Comparison of ENCODE assay signal across 18 cellular contexts in the genomic region with DNA sequence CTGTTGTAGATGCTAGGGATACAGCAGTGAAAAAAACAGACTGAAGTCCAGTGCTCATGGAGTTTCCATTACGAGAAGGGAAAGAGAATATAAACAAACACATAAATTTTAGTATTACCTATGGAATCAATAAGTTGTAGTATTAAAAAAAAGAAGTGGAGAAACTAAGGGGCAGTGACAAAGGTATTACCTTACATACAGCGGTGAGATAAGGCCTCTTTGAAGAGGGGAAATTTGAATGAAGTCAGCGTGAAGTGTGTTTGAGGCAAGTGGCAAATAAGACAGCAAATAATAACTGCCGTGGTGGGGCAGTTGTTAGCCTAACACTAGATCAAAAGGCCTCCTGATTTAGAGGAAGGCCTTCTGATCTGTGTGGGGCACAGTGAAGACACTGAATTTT. TPM values are rescaled to one million over a fixed set of nuclear protein-coding genes. Genes with fewer than 3 reads are reported as not detected.
DNase-seq lines count a peak whose midpoint lies in the region; ATAC-seq and TF ChIP-seq lines count a peak whose summit lies in the region.
"Had no signal": no experiment of that assay in that cellular context is flagged by ENCODE, and none has a peak within 500 bp of the region (broad histone marks: within the 10 kb centered on the region; RNA-seq: fewer than 3 reads in every experiment).

No MANE protein-coding gene starts in this region.

- no peaks in the 10 kb centered on the region for H3K27me3 ChIP-seq in CD8-positive, alpha-beta T cell (ENCODE audit: insufficient read depth, low read length)
- no peaks in the 10 kb centered on the region for H3K27me3 ChIP-seq in DND-41 (ENCODE audit: insufficient read depth, low read length, poor library complexity)
- H3K27me3 ChIP-seq: BE2C, spleen, stomach had no signal

- H3K9me3 ChIP-seq in CD8-positive, alpha-beta T cell (ENCODE audit: low read length): peaks cover 13% of the 10 kb centered on the region
- H3K9me3 ChIP-seq in DND-41 (ENCODE audit: insufficient read depth, low read length, severe bottlenecking): peaks cover 19% of the 10 kb centered on the region
- H3K9me3 ChIP-seq: BE2C, prostate gland had no signal

- peaks cover 45% of the 10 kb centered on the region for H3K4me1 Mint-ChIP-seq in CD8-positive, alpha-beta T cell (ENCODE audit: low read depth)
- H3K4me1 Mint-ChIP-seq in central memory CD8-positive, alpha-beta T cell: peaks cover 53% of the 10 kb centered on the region
- H3K4me1 Mint-ChIP-seq in activated CD8-positive, alpha-beta memory T cell treated with anti-CD3 and anti-CD28 coated beads, Interleukin-2, amount 10 ng/mL, durations not matched to agents 7 days and 5 days: no peaks in the 10 kb centered on the region

- H3K4me2 ChIP-seq in DND-41 (ENCODE audit: insufficient read depth, low read length): no peak overlapping the region

- H3K36me3 ChIP-seq in CD8-positive, alpha-beta T cell (ENCODE audit: insufficient read depth, low read length): no peaks in the 10 kb centered on the region
- H3K36me3 ChIP-seq in DND-41 (ENCODE audit: insufficient read depth, low read length): peaks cover 25% of the 10 kb centered on the region
- H3K36me3 ChIP-seq: BE2C, HAP-1, prostate gland had no signal

- peak overlapping the region; percentile 43 for H3K27ac Mint-ChIP-seq in CD8-positive, alpha-beta T cell
- peak overlapping the region; percentile 17 for H3K27ac Mint-ChIP-seq in central memory CD8-positive, alpha-beta T cell (ENCODE audit: low read depth)
- no peak overlapping the region for H3K27ac Mint-ChIP-seq in activated CD8-positive, alpha-beta memory T cell treated with anti-CD3 and anti-CD28 coated beads, Interleukin-2, amount 10 ng/mL, durations not matched to agents 7 days and 5 days

- no peaks in the 10 kb centered on the region for H3K27me3 Mint-ChIP-seq in CD8-positive, alpha-beta T cell (ENCODE audit: low read depth)
- no peaks in the 10 kb centered on the region for H3K27me3 Mint-ChIP-seq in central memory CD8-positive, alpha-beta T cell
- no peaks in the 10 kb centered on the region for H3K27me3 Mint-ChIP-seq in activated CD8-positive, alpha-beta memory T cell treated with anti-CD3 and anti-CD28 coated beads, Interleukin-2, amount 10 ng/mL, durations not matched to agents 7 days and 5 days

- H3K79me2 ChIP-seq in DND-41 (ENCODE audit: insufficient read depth, low read length): peaks cover 97% of the 10 kb centered on the region

- no peak for TF ChIP-seq CTCF in CD8-positive, alpha-beta T cell (IDR thresholded peaks at IDR 0.05)
- TF ChIP-seq CTCF in DND-41 (IDR thresholded peaks at IDR 0.05; ENCODE audit: borderline replicate concordance, extremely low read depth, low read length, poor library complexity, severe bottlenecking): no peak

- peaks cover 56% of the 10 kb centered on the region for H3K36me3 Mint-ChIP-seq in CD8-positive, alpha-beta T cell
- peaks cover 4% of the 10 kb centered on the region for H3K36me3 Mint-ChIP-seq in central memory CD8-positive, alpha-beta T cell (ENCODE audit: insufficient read depth)
- peaks cover 67% of the 10 kb centered on the region for H3K36me3 Mint-ChIP-seq in activated CD8-positive, alpha-beta memory T cell treated with anti-CD3 and anti-CD28 coated beads, Interleukin-2, amount 10 ng/mL, durations not matched to agents 7 days and 5 days

- H3K27ac ChIP-seq in CD8-positive, alpha-beta T cell (ENCODE audit: low read depth, low read length): no peak overlapping the region
- no peak overlapping the region for H3K27ac ChIP-seq in DND-41 (ENCODE audit: low read length)
- H3K27ac ChIP-seq: HL-60, prostate gland, spleen, stomach had no signal

- POLR2A ChIA-PET in CD8-positive, alpha-beta T cell (lab: Charles Lee): no interaction called here

- CTCF ChIA-PET in CD8-positive, alpha-beta T cell (lab: Charles Lee): no interaction called here
- CTCF ChIA-PET in activated CD8-positive, alpha-beta memory T cell treated with anti-CD3 and anti-CD28 coated beads, Interleukin-2, amount 10 ng/mL, durations not matched to agents 7 days and 5 days (lab: Charles Lee): no interaction called here

- no peak overlapping the region for H3K9ac ChIP-seq in DND-41 (ENCODE audit: low read depth, low read length)

- intact Hi-C loops in CD8-positive, alpha-beta T cell (cut with DNase I, micrococcal nuclease): no loop called here

- H3K9me3 Mint-ChIP-seq in CD8-positive, alpha-beta T cell: peaks cover 29% of the 10 kb centered on the region
- peaks cover 3% of the 10 kb centered on the region for H3K9me3 Mint-ChIP-seq in central memory CD8-positive, alpha-beta T cell
- peaks cover 26% of the 10 kb centered on the region for H3K9me3 Mint-ChIP-seq in activated CD8-positive, alpha-beta memory T cell treated with anti-CD3 and anti-CD28 coated beads, Interleukin-2, amount 10 ng/mL, durations not matched to agents 7 days and 5 days (ENCODE audit: low read depth)

- ATAC-seq in CD8-positive, alpha-beta T cell: peak; percentile 29
- ATAC-seq in DND-41 (ENCODE audit: insufficient read depth, low read depth): peak; percentile 39; the same call in 2 of the 3 replicates
- peak; percentile 28 for ATAC-seq in central memory CD8-positive, alpha-beta T cell (replicated peaks; ENCODE audit: extremely low read depth, poor library complexity, severe bottlenecking)
- ATAC-seq in HG03135 (IDR thresholded peaks at IDR 0.05; ENCODE audit: unreplicated experiment): no peak
- ATAC-seq in activated CD8-positive, alpha-beta memory T cell treated with anti-CD3 and anti-CD28 coated beads, Interleukin-2, amount 10 ng/mL, durations not matched to agents 7 days and 5 days: no peak
- ATAC-seq: GM12878 had no signal

- no peak for DNase-seq in CD8-positive, alpha-beta T cell
- no peak for DNase-seq in DND-41
- DNase-seq in NCI-H345 (lab: John Stamatoyannopoulos, UW): peak; percentile 75
- DNase-seq in central memory CD8-positive, alpha-beta T cell (ENCODE audit: low spot score in 2 of 2): no peak
- DNase-seq in stimulated activated CD4-positive, alpha-beta T cell treated with anti-CD3 and anti-CD28 coated beads, Interleukin-4, amount 100 ng/mL, for 4 hours: no peak
- no peak for DNase-seq in foreskin melanocyte
- DNase-seq in activated CD8-positive, alpha-beta memory T cell treated with anti-CD3 and anti-CD28 coated beads, Interleukin-2, amount 10 ng/mL, durations not matched to agents 7 days and 5 days: no peak
- DNase-seq: BE2C, hippocampal formation, Kasumi-1, NCI-H446, spleen, stomach had no signal

- peaks cover 15% of the 10 kb centered on the region for H3K4me1 ChIP-seq in CD8-positive, alpha-beta T cell (ENCODE audit: insufficient read depth, low read length)
- no peaks in the 10 kb centered on the region for H3K4me1 ChIP-seq in DND-41 (ENCODE audit: insufficient read depth, low read length)
- H3K4me1 ChIP-seq: BE2C, prostate gland had no signal

- peak overlapping the region; percentile 24 for H3K4me3 ChIP-seq in CD8-positive, alpha-beta T cell (ENCODE audit: low read depth, low read length)
- H3K4me3 ChIP-seq in DND-41 (ENCODE audit: low read depth in 1 of 2, low read length in 2 of 2): no peak overlapping the region
- H3K4me3 ChIP-seq: GM12878, HAP-1, prostate gland, spleen, stomach had no signal

- H2AFZ ChIP-seq in DND-41 (ENCODE audit: low read depth, low read length): no peak overlapping the region

- H3K4me3 Mint-ChIP-seq in CD8-positive, alpha-beta T cell: no peak overlapping the region
- H3K4me3 Mint-ChIP-seq in central memory CD8-positive, alpha-beta T cell: no peak overlapping the region
- no peak overlapping the region for H3K4me3 Mint-ChIP-seq in activated CD8-positive, alpha-beta memory T cell treated with anti-CD3 and anti-CD28 coated beads, Interleukin-2, amount 10 ng/mL, durations not matched to agents 7 days and 5 days

- peaks cover 11% of the 10 kb centered on the region; the same call in 1 of the 2 replicates for H4K20me1 ChIP-seq in DND-41 (ENCODE audit: insufficient read depth, low read length)

RNA-seq across cellular contexts. Expression of a gene that starts 57.9 kb away (rescaled TPM):
- 100 to 1,000 TPM in 1 of 2 experiments, 10 to 100 TPM in 1; 95.7 to 107 TPM for total RNA-seq in CD8-positive, alpha-beta T cell
- total RNA-seq in activated CD8-positive, alpha-beta memory T cell treated with anti-CD3 and anti-CD28 coated beads, Interleukin-2, amount 10 ng/mL, durations not matched to agents 7 days and 5 days: 10 to 100 TPM; 81.3 to 83.2 TPM

Comparison
In these comparisons a context has a peak if more than half of its experiments do, and no peak if none do; other contexts are left out.
1. ATAC-seq: peak in CD8-positive, alpha-beta T cell (single experiment), DND-41 (single experiment) and central memory CD8-positive, alpha-beta T cell (single experiment); none in HG03135 (single experiment) and activated CD8-positive, alpha-beta memory T cell treated with anti-CD3 and anti-CD28 coated beads, Interleukin-2, amount 10 ng/mL, durations not matched to agents 7 days and 5 days (single experiment).